8 cellular contexts compared by ENCODE assay signal in genomic region chr4:99808260-99808857, GRCh38. TPM values are rescaled to one million over a fixed set of nuclear protein-coding genes. Genes with fewer than 3 reads are reported as not detected.
DNase-seq lines count a peak whose midpoint lies in the region; ATAC-seq and TF ChIP-seq lines count a peak whose summit lies in the region.

No MANE protein-coding gene starts in this region.

- H4K91ac ChIP-seq in IMR-90 (ENCODE audit: insufficient read depth, low read depth, low read length), result no peak overlapping the region

- intact Hi-C loops in IMR-90 (cut with micrococcal nuclease), result loop anchor here (1.0 to 5.0 kb wide), 2 partner anchors 247 to 341 kb away; no protein-coding TSS in a partner anchor
- intact Hi-C loops in uterus (cut with DNase I; ENCODE audit: low total_unique reads), result no loop called here

- dilution Hi-C loops in IMR-90 (cut with HindIII; ENCODE audit: low sequenced_read_pairs, unreplicated experiment), result no loop called here

- no peak overlapping the region for H3K14ac ChIP-seq in IMR-90 (replicated peaks; ENCODE audit: low read depth, low read length)

- H3K9me3 Mint-ChIP-seq in activated naive CD8-positive, alpha-beta T cell treated with anti-CD3 and anti-CD28 coated beads, Interleukin-2, amount 10 ng/mL, durations not matched to agents 7 days and 5 days, result no peaks in the 10 kb centered on the region

- TF ChIP-seq CTCF in IMR-90 (conservative IDR thresholded peaks at IDR 0.05; ENCODE audit: low read depth, low read length) (peak; percentile 59), SU-DHL-6 (IDR thresholded peaks at IDR 0.05; ENCODE audit: insufficient read depth, low read length, poor library complexity, severe bottlenecking) (peak; percentile 54), hepatocyte (IDR thresholded peaks at IDR 0.05; ENCODE audit: poor library complexity) (peak; percentile 76), uterus (IDR thresholded peaks at IDR 0.05) (peak in 2 of 4 experiments; percentile 7 to 9)

- H3K56ac ChIP-seq in IMR-90 (ENCODE audit: extremely low read depth, insufficient read depth, low read length), result no peak overlapping the region

- H4K20me1 ChIP-seq in IMR-90 (ENCODE audit: insufficient read depth, low read length) (no peaks in the 10 kb centered on the region), SU-DHL-6 (ENCODE audit: low read depth, low read length) (no peaks in the 10 kb centered on the region), hepatocyte (ENCODE audit: insufficient read depth, poor library complexity, severe bottlenecking) (no peaks in the 10 kb centered on the region)

- no peaks in the 10 kb centered on the region for H3K9me1 ChIP-seq in IMR-90 (ENCODE audit: insufficient read depth, low read length)

- H3K4me3 ChIP-seq in IMR-90 (ENCODE audit: insufficient read depth, low read depth, low read length), result no peak overlapping the region
- no peak overlapping the region for H3K4me3 ChIP-seq in SU-DHL-6 (ENCODE audit: insufficient read depth, low read length, poor library complexity, severe bottlenecking)
- H3K4me3 ChIP-seq in hepatocyte, result no peak overlapping the region
- no peak overlapping the region for H3K4me3 ChIP-seq in uterus

- H3K27ac ChIP-seq in IMR-90 (ENCODE audit: insufficient read depth, low read length) (no peak overlapping the region), SU-DHL-6 (ENCODE audit: low read depth, low read length) (no peak overlapping the region), hepatocyte (no peak overlapping the region), uterus (no peak overlapping the region)

- in situ Hi-C loops in IMR-90 (cut with MboI; ENCODE audit: low sequenced_read_pairs), result loop anchor here (10.0 kb wide), 1 partner anchor 244 kb away; the partner anchor contains the start of gene TRMT10A

- H4K5ac ChIP-seq in IMR-90 (ENCODE audit: low read depth, low read length), result no peak overlapping the region

- no peak overlapping the region for H2BK120ac ChIP-seq in IMR-90 (ENCODE audit: low read depth, low read length)

- no TSS peak for BruUV-seq in IMR-90 (replicated peaks; lab: Mats Ljungman, UMichigan)

- H3K36me3 Mint-ChIP-seq in activated naive CD8-positive, alpha-beta T cell treated with anti-CD3 and anti-CD28 coated beads, Interleukin-2, amount 10 ng/mL, durations not matched to agents 7 days and 5 days, result no peaks in the 10 kb centered on the region

- no peak overlapping the region for H3K27ac Mint-ChIP-seq in activated naive CD8-positive, alpha-beta T cell treated with anti-CD3 and anti-CD28 coated beads, Interleukin-2, amount 10 ng/mL, durations not matched to agents 7 days and 5 days

- peaks cover 14% of the 10 kb centered on the region for H3K27me3 Mint-ChIP-seq in activated naive CD8-positive, alpha-beta T cell treated with anti-CD3 and anti-CD28 coated beads, Interleukin-2, amount 10 ng/mL, durations not matched to agents 7 days and 5 days

- H3K18ac ChIP-seq in IMR-90 (ENCODE audit: low read depth, low read length), result no peak overlapping the region

- peaks cover 5% of the 10 kb centered on the region for H3K4me1 Mint-ChIP-seq in activated naive CD8-positive, alpha-beta T cell treated with anti-CD3 and anti-CD28 coated beads, Interleukin-2, amount 10 ng/mL, durations not matched to agents 7 days and 5 days

- H3K9me2 ChIP-seq in SU-DHL-6 (replicated peaks; ENCODE audit: insufficient read depth, low read length) (no peaks in the 10 kb centered on the region), hepatocyte (replicated peaks; ENCODE audit: insufficient read depth) (no peaks in the 10 kb centered on the region)

- no CpG with 5 or more reads among the region's 13 CpGs for WGBS in IMR-90 (ENCODE audit: extremely low coverage in 2 of 2, insufficient read length in 1 of 2), 2 experiments
- WGBS in hepatocyte (ENCODE audit: low lambda C conversion rate, missing lambda C conversion rate), result 30% methylated on average over 13 of the region's 13 CpGs

- CTCF ChIA-PET in IMR-90 (lab: Yijun Ruan, JAX), result interaction anchor here (0.5 to 1.9 kb wide), 9 partner anchors 8 to 245 kb away, joined by 3 to 10 read pairs (median 3); partner anchors contain the start of genes DAPP1 and TRMT10A

- H3K4ac ChIP-seq in IMR-90 (ENCODE audit: low read depth, low read length), result no peak overlapping the region

- H2BK5ac ChIP-seq in IMR-90 (ENCODE audit: low read depth, low read length, poor library complexity, severe bottlenecking), result no peak overlapping the region

- ATAC-seq in GM21717 (IDR thresholded peaks at IDR 0.05; ENCODE audit: unreplicated experiment) (peak; percentile 89), IMR-90 (ENCODE audit: low read depth) (peak; percentile 63)
- ATAC-seq in activated naive CD8-positive, alpha-beta T cell treated with anti-CD3 and anti-CD28 coated beads, Interleukin-2, amount 10 ng/mL, durations not matched to agents 7 days and 5 days (ENCODE audit: low read depth), result peak; percentile 85

- no peaks in the 10 kb centered on the region for H3K79me2 ChIP-seq in SU-DHL-6 (ENCODE audit: insufficient read depth, low read length)
- H3K79me2 ChIP-seq in hepatocyte, result no peaks in the 10 kb centered on the region

- no peak overlapping the region for H3K9ac ChIP-seq in IMR-90 (ENCODE audit: low read depth, low read length)
- H3K9ac ChIP-seq in SU-DHL-6 (ENCODE audit: low read length), result no peak overlapping the region

- no peaks in the 10 kb centered on the region for H3K4me1 ChIP-seq in IMR-90 (ENCODE audit: control insufficient read depth, insufficient read depth, low read length)
- no peaks in the 10 kb centered on the region for H3K4me1 ChIP-seq in hepatocyte (ENCODE audit: insufficient read depth)
- no peaks in the 10 kb centered on the region for H3K4me1 ChIP-seq in uterus

- TF ChIP-seq POLR2A in IMR-90 (IDR thresholded peaks at IDR 0.05; ENCODE audit: low read depth, low read length) (no peak), uterus (IDR thresholded peaks at IDR 0.05) (no peak)

- no peak overlapping the region for H2AK5ac ChIP-seq in IMR-90 (ENCODE audit: low read depth, low read length)

- H3K27me3 ChIP-seq in IMR-90 (ENCODE audit: control insufficient read depth, insufficient read depth, low read length) (peaks cover 3% of the 10 kb centered on the region; the same call in 1 of the 2 replicates), SU-DHL-6 (ENCODE audit: low read length) (no peaks in the 10 kb centered on the region), hepatocyte (no peaks in the 10 kb centered on the region), uterus (no peaks in the 10 kb centered on the region)

- no peak overlapping the region for H2AK9ac ChIP-seq in IMR-90 (replicated peaks; ENCODE audit: low read depth, low read length, poor library complexity)

- H3K36me3 ChIP-seq in IMR-90 (ENCODE audit: control insufficient read depth, insufficient read depth, low read length) (no peaks in the 10 kb centered on the region), SU-DHL-6 (ENCODE audit: low read length) (no peaks in the 10 kb centered on the region), hepatocyte (replicated peaks; ENCODE audit: insufficient read depth, low read depth) (no peaks in the 10 kb centered on the region), uterus (no peaks in the 10 kb centered on the region)

- POLR2A ChIA-PET in IMR-90 (lab: Charles Lee; ENCODE audit: unreplicated experiment), result no interaction called here
- POLR2A ChIA-PET in activated naive CD8-positive, alpha-beta T cell treated with anti-CD3 and anti-CD28 coated beads, Interleukin-2, amount 10 ng/mL, durations not matched to agents 7 days and 5 days (lab: Charles Lee), result interaction anchor here (0.5 to 1.7 kb wide), 3 partner anchors 77 to 245 kb away, joined by 3 to 9 read pairs (median 3); partner anchors contain the start of gene TRMT10A

- H2AFZ ChIP-seq in IMR-90 (replicated peaks; ENCODE audit: low read length, poor library complexity) (no peak overlapping the region), SU-DHL-6 (ENCODE audit: low read depth, low read length, severe bottlenecking) (no peak overlapping the region), hepatocyte (no peak overlapping the region)

- H3K79me1 ChIP-seq in IMR-90 (ENCODE audit: low read depth in 1 of 2, low read length in 2 of 2), result no peaks in the 10 kb centered on the region

- H3K4me2 ChIP-seq in IMR-90 (ENCODE audit: low read depth, low read length) (no peak overlapping the region), SU-DHL-6 (ENCODE audit: low read depth, low read length, poor library complexity, severe bottlenecking) (no peak overlapping the region), hepatocyte (no peak overlapping the region)

- no peak overlapping the region for H2BK15ac ChIP-seq in IMR-90 (ENCODE audit: low read depth, low read length)

- peak; percentile 65 for TF ChIP-seq RAD21 in IMR-90 (IDR thresholded peaks at IDR 0.05; ENCODE audit: low read length)

- no peak overlapping the region for H4K8ac ChIP-seq in IMR-90 (ENCODE audit: low read depth in 2 of 2, low read length in 2 of 2)

- H3K4me3 Mint-ChIP-seq in activated naive CD8-positive, alpha-beta T cell treated with anti-CD3 and anti-CD28 coated beads, Interleukin-2, amount 10 ng/mL, durations not matched to agents 7 days and 5 days, result no peak overlapping the region

- no peak overlapping the region for H3K23ac ChIP-seq in IMR-90 (ENCODE audit: low read depth, low read length)

- H3F3A ChIP-seq in SU-DHL-6 (ENCODE audit: insufficient read depth), result no peaks in the 10 kb centered on the region

- DNase-seq in GF-D8 (lab: John Stamatoyannopoulos, UW) (peak; percentile 8), IMR-90 (peak; percentile 21), hepatocyte (ENCODE audit: low spot score) (peak; percentile 74), uterus (no peak)
- DNase-seq in activated naive CD8-positive, alpha-beta T cell treated with anti-CD3 and anti-CD28 coated beads, Interleukin-2, amount 10 ng/mL, durations not matched to agents 7 days and 5 days, result peak; percentile 64
- DNase-seq in stimulated activated CD4-positive, alpha-beta T cell treated with anti-CD3 and anti-CD28 coated beads, Interleukin-2, amount 100 ng/mL, for 24 hours, result peak; percentile 74 to 77

- H3K9me3 ChIP-seq in IMR-90 (ENCODE audit: control insufficient read depth, insufficient read depth, low read length) (no peaks in the 10 kb centered on the region), SU-DHL-6 (ENCODE audit: insufficient read depth, low read length) (no peaks in the 10 kb centered on the region), hepatocyte (ENCODE audit: low read depth) (no peaks in the 10 kb centered on the region), uterus (no peaks in the 10 kb centered on the region)

- no peak overlapping the region for H2BK20ac ChIP-seq in IMR-90 (ENCODE audit: low read depth, low read length)

TF ChIP-seq in IMR-90, 13 proteins besides CTCF, POLR2A, EP300 and RAD21 (continues in another document):
- TF ChIP-seq RCOR1 (IDR thresholded peaks at IDR 0.05; ENCODE audit: insufficient replicate concordance, low read length), result no peak

RNA-seq across cellular contexts. Expression of gene DAPP1, which starts 8.3 kb away (rescaled TPM):
- not detected in 2 replicates for total RNA-seq in IMR-90 (2012; rRNA removed)
- not detected in 2 replicates for polyA plus RNA-seq in IMR-90 (2012; rRNA removed)
- not detected in 2 replicates for polyA plus RNA-seq in IMR-90 (2012; cell fraction: cytosol; rRNA removed)
- polyA plus RNA-seq in IMR-90 (2012; cell fraction: nucleus; rRNA removed; ENCODE audit: low replicate concordance), result not detected in 2 replicates
- total RNA-seq in activated naive CD8-positive, alpha-beta T cell treated with anti-CD3 and anti-CD28 coated beads, Interleukin-2, amount 10 ng/mL, durations not matched to agents 7 days and 5 days, result 10 to 100 TPM; 19.6 to 22.8 TPM
- 1.1 and 2.0 TPM in 2 replicates for total RNA-seq in hepatocyte
- 1.7 and 1.8 TPM in 2 replicates for polyA plus RNA-seq in hepatocyte
- total RNA-seq in uterus, result 1 to 10 TPM; 1.8 to 7.2 (median 2.8) TPM

Comparison
In these comparisons a context has a peak if more than half of its experiments do, and no peak if none do; other contexts are left out.
1. DNase-seq: peak in GF-D8 (single experiment), IMR-90 (single experiment), activated naive CD8-positive, alpha-beta T cell treated with anti-CD3 and anti-CD28 coated beads, Interleukin-2, amount 10 ng/mL, durations not matched to agents 7 days and 5 days (single experiment), hepatocyte (single experiment) and stimulated activated CD4-positive, alpha-beta T cell treated with anti-CD3 and anti-CD28 coated beads, Interleukin-2, amount 100 ng/mL, for 24 hours (2 of 2); none in uterus (0 of 2).
2. Peak in every context shown above with its lines, with median percentiles within 50 percentile points of each other: ATAC-seq.